1 cellular context compared by ENCODE assay signal in genomic region chr12:109563291-109564284, GRCh38.
TF ChIP-seq lines count a peak whose summit lies in the region.

No MANE protein-coding gene starts in this region.

TF ChIP-seq in HepG2, 621 proteins besides CTCF, POLR2A, EP300 and RAD21 (continued from another document):
- TF ChIP-seq PBX2 (CRISPR knock-in tag; IDR thresholded peaks at IDR 0.05) (no peak), RBFOX2 (IDR thresholded peaks at IDR 0.05; ENCODE audit: low read depth, low read length) (0 out of 2 replicates have a peak, but pooled peaks have one; percentile 26)
